Comparison of ENCODE assay signal across 26 cellular contexts in genomic region chr4:140267576-140267975, GRCh38.
DNase-seq lines count a peak whose midpoint lies in the region; ATAC-seq, FAIRE-seq and TF ChIP-seq lines count a peak whose summit lies in the region.
"Had no signal": no experiment of that assay in that cellular context is flagged by ENCODE, and none has a peak within 500 bp of the region (broad histone marks: within the 10 kb centered on the region; RNA-seq: fewer than 3 reads in every experiment).

No MANE protein-coding gene starts in this region.

- H3K27me3 ChIP-seq in breast epithelium (no peaks in the 10 kb centered on the region), astrocyte (ENCODE audit: insufficient read depth, low read length) (no peaks in the 10 kb centered on the region), upper lobe of right lung (no peaks in the 10 kb centered on the region)
- H3K27me3 ChIP-seq: MG63, neutrophil, right lobe of liver, SJSA1, tibial artery had no signal

- peak overlapping the region; percentile 94 for H3K27ac Mint-ChIP-seq in astrocyte (ENCODE audit: unreplicated experiment)
- H3K27ac Mint-ChIP-seq: activated CD8-positive, alpha-beta T cell treated with anti-CD3 and anti-CD28 coated beads, Interleukin-2, amount 10 ng/mL, durations not matched to agents 7 days and 5 days; activated naive CD4-positive, alpha-beta T cell treated with anti-CD3 and anti-CD28 coated beads, Interleukin-2, amount 50 U/mL, for 24 hours; activated T-cell treated with anti-CD3 and anti-CD28 coated beads, Interleukin-2, amount 50 U/mL, for 24 hours; B cell; IgD-negative memory B cell; stimulated activated memory B cell treated with anti-CD40 and anti-IgM and Interleukin-4, amounts not matched to agents 10 μg/mL and 1 μg/mL and 100 μg/mL, for 72 hours had no signal

- no peaks in the 10 kb centered on the region for H3K36me3 ChIP-seq in breast epithelium
- H3K36me3 ChIP-seq in astrocyte (ENCODE audit: insufficient read depth, low read length), result no peaks in the 10 kb centered on the region
- no peaks in the 10 kb centered on the region for H3K36me3 ChIP-seq in upper lobe of right lung
- H3K36me3 ChIP-seq: HAP-1, MG63, neutrophil, right lobe of liver, SJSA1, tibial artery had no signal

- H3K9ac ChIP-seq in astrocyte (ENCODE audit: low read length), result peak overlapping the region; percentile 48

- H4K20me1 ChIP-seq in astrocyte (ENCODE audit: insufficient read depth, low read length), result no peaks in the 10 kb centered on the region

- H3K9me3 Mint-ChIP-seq in astrocyte (ENCODE audit: unreplicated experiment), result no peaks in the 10 kb centered on the region
- H3K9me3 Mint-ChIP-seq: activated naive CD4-positive, alpha-beta T cell treated with anti-CD3 and anti-CD28 coated beads, Interleukin-2, amount 50 U/mL, for 24 hours; activated T-cell treated with anti-CD3 and anti-CD28 coated beads, Interleukin-2, amount 50 U/mL, for 24 hours; stimulated activated memory B cell treated with anti-CD40 and anti-IgM and Interleukin-4, amounts not matched to agents 10 μg/mL and 1 μg/mL and 100 μg/mL, for 72 hours had no signal

- no peaks in the 10 kb centered on the region for H3K4me1 ChIP-seq in breast epithelium
- H3K4me1 ChIP-seq in astrocyte (ENCODE audit: insufficient read depth, low read length), result peaks cover 11% of the 10 kb centered on the region
- H3K4me1 ChIP-seq in upper lobe of right lung, result no peaks in the 10 kb centered on the region
- H3K4me1 ChIP-seq: HAP-1, right lobe of liver, SJSA1, tibial artery had no signal

- no peaks in the 10 kb centered on the region for H3K36me3 Mint-ChIP-seq in astrocyte (ENCODE audit: low read depth, unreplicated experiment)
- H3K36me3 Mint-ChIP-seq: activated naive CD4-positive, alpha-beta T cell treated with anti-CD3 and anti-CD28 coated beads, Interleukin-2, amount 50 U/mL, for 24 hours; IgD-negative memory B cell; stimulated activated memory B cell treated with anti-CD40 and anti-IgM and Interleukin-4, amounts not matched to agents 10 μg/mL and 1 μg/mL and 100 μg/mL, for 72 hours had no signal

- no peak for FAIRE-seq in astrocyte (lab: Jason Lieb, UNC)

- no peak overlapping the region for H3K4me3 Mint-ChIP-seq in astrocyte (ENCODE audit: unreplicated experiment)
- H3K4me3 Mint-ChIP-seq: activated CD8-positive, alpha-beta T cell treated with anti-CD3 and anti-CD28 coated beads, Interleukin-2, amount 10 ng/mL, durations not matched to agents 7 days and 5 days; activated naive CD4-positive, alpha-beta T cell treated with anti-CD3 and anti-CD28 coated beads, Interleukin-2, amount 50 U/mL, for 24 hours; activated T-cell treated with anti-CD3 and anti-CD28 coated beads, Interleukin-2, amount 50 U/mL, for 24 hours; B cell; IgD-negative memory B cell; stimulated activated memory B cell treated with anti-CD40 and anti-IgM and Interleukin-4, amounts not matched to agents 10 μg/mL and 1 μg/mL and 100 μg/mL, for 72 hours had no signal

- no peak for TF ChIP-seq POLR2A in breast epithelium (IDR thresholded peaks at IDR 0.05)

- H3K9me3 ChIP-seq in breast epithelium (no peaks in the 10 kb centered on the region), astrocyte (ENCODE audit: insufficient read depth, low read depth, low read length) (no peaks in the 10 kb centered on the region), upper lobe of right lung (no peaks in the 10 kb centered on the region)
- H3K9me3 ChIP-seq: HAP-1, MG63, neutrophil, right lobe of liver, SJSA1, tibial artery had no signal

- H3K79me2 ChIP-seq in astrocyte (ENCODE audit: insufficient read depth, low read length), result no peaks in the 10 kb centered on the region

- H3K27ac ChIP-seq in breast epithelium (no peak overlapping the region), astrocyte (ENCODE audit: low read depth, low read length) (peak overlapping the region; percentile 32), upper lobe of right lung (no peak overlapping the region)
- H3K27ac ChIP-seq: 22Rv1, neutrophil, right lobe of liver, SJSA1, tibial artery had no signal

- H3K4me3 ChIP-seq in breast epithelium, result no peak overlapping the region
- no peak overlapping the region for H3K4me3 ChIP-seq in astrocyte (ENCODE audit: insufficient read depth, low read depth, low read length)
- H3K4me3 ChIP-seq in upper lobe of right lung, result no peak overlapping the region
- H3K4me3 ChIP-seq: HAP-1, MG63, right lobe of liver, SJSA1, tibial artery had no signal

- peaks cover 10% of the 10 kb centered on the region for H3K27me3 Mint-ChIP-seq in astrocyte (ENCODE audit: low read depth, unreplicated experiment)
- H3K27me3 Mint-ChIP-seq: activated naive CD4-positive, alpha-beta T cell treated with anti-CD3 and anti-CD28 coated beads, Interleukin-2, amount 50 U/mL, for 24 hours had no signal

- in situ Hi-C loops in T47D (cut with HindIII; ENCODE audit: low pct_unique_long_range_greater_than_20kb, low sequenced_read_pairs), result no loop called here

- DNase-seq in T47D (ENCODE audit: low read depth in 1 of 2, low spot score in 1 of 2) (peak; percentile 18 to 54), breast epithelium (ENCODE audit: low spot score in 2 of 2) (no peak), astrocyte (ENCODE audit: low read depth) (peak; percentile 6), left kidney (ENCODE audit: low read depth, low spot score) (peak; percentile 86), upper lobe of right lung (no peak), occipital lobe (lab: John Stamatoyannopoulos, UW) (no peak)
- DNase-seq in stimulated activated naive CD4-positive, alpha-beta T cell treated with Interleukin-2 at 50 U/mL for 16 hours (lab: John Stamatoyannopoulos, UW), result no peak
- DNase-seq: activated CD8-positive, alpha-beta T cell treated with anti-CD3 and anti-CD28 coated beads, Interleukin-2, amount 10 ng/mL, durations not matched to agents 7 days and 5 days; activated T-cell treated with anti-CD3 and anti-CD28 coated beads, Interleukin-2, amount 50 U/mL, for 24 hours; cortex of kidney; GDM1; hypothalamus; kidney glomerular epithelial cell; NCI-H748 treated with DMSO at 0.1 percent for 48 hours; right lobe of liver; tibial artery had no signal

- peak overlapping the region; percentile 42 for H2AFZ ChIP-seq in astrocyte (ENCODE audit: low read depth, low read length)

- peak overlapping the region; percentile 26 for H3K4me2 ChIP-seq in astrocyte (ENCODE audit: low read length)

- peak; percentile 22 for ATAC-seq in upper lobe of right lung
- no peak for ATAC-seq in GM18517 (IDR thresholded peaks at IDR 0.05; ENCODE audit: unreplicated experiment)
- ATAC-seq: activated CD8-positive, alpha-beta T cell treated with anti-CD3 and anti-CD28 coated beads, Interleukin-2, amount 10 ng/mL, durations not matched to agents 7 days and 5 days; stimulated activated memory B cell treated with anti-CD40 and anti-IgM and Interleukin-4, amounts not matched to agents 10 μg/mL and 1 μg/mL and 100 μg/mL, for 72 hours had no signal

- intact Hi-C loops in breast epithelium (cut with DNase I; ENCODE audit: low total_unique reads), result loop anchor here (10.0 kb wide), 1 partner anchor 503 kb away; no protein-coding TSS in a partner anchor
- intact Hi-C loops in upper lobe of right lung (cut with DNase I), result no loop called here

- peaks cover 19% of the 10 kb centered on the region for H3K4me1 Mint-ChIP-seq in astrocyte (ENCODE audit: low read depth, unreplicated experiment)
- H3K4me1 Mint-ChIP-seq: activated naive CD4-positive, alpha-beta T cell treated with anti-CD3 and anti-CD28 coated beads, Interleukin-2, amount 50 U/mL, for 24 hours; stimulated activated memory B cell treated with anti-CD40 and anti-IgM and Interleukin-4, amounts not matched to agents 10 μg/mL and 1 μg/mL and 100 μg/mL, for 72 hours had no signal

- TF ChIP-seq CTCF in breast epithelium (IDR thresholded peaks at IDR 0.05) (no peak), astrocyte (IDR thresholded peaks at IDR 0.05; ENCODE audit: insufficient read depth, low read depth, low read length) (no peak), upper lobe of right lung (IDR thresholded peaks at IDR 0.05) (no peak)

Comparison
In these comparisons a context has a peak if more than half of its experiments do, and no peak if none do; other contexts are left out.
1. DNase-seq: peak in T47D (2 of 2), astrocyte (single experiment) and left kidney (single experiment); none in breast epithelium (0 of 2), upper lobe of right lung (single experiment), stimulated activated naive CD4-positive, alpha-beta T cell treated with Interleukin-2 at 50 U/mL for 16 hours (single experiment) and occipital lobe (single experiment).